ENCODE assay signal across 9 cellular contexts in genomic region chr2:10452334-10452733, GRCh38. TPM values are rescaled to one million over a fixed set of nuclear protein-coding genes. Genes with fewer than 3 reads are reported as not detected.
DNase-seq lines count a peak whose midpoint lies in the region; ATAC-seq lines count a peak whose summit lies in the region.
"Had no signal": no experiment of that assay in that cellular context is flagged by ENCODE, and none has a peak within 500 bp of the region (broad histone marks: within the 10 kb centered on the region; RNA-seq: fewer than 3 reads in every experiment).

No MANE protein-coding gene starts in this region.

- H3K36me3 Mint-ChIP-seq in activated naive CD8-positive, alpha-beta T cell treated with anti-CD3 and anti-CD28 coated beads, Interleukin-2, amount 50 U/mL, for 24 hours (ENCODE audit: low read depth): peaks cover 3% of the 10 kb centered on the region
- no peaks in the 10 kb centered on the region for H3K36me3 Mint-ChIP-seq in stimulated activated memory B cell treated with anti-CD40 and anti-IgM and Interleukin-4, amounts not matched to agents 10 μg/mL and 1 μg/mL and 100 μg/mL, for 72 hours

- ATAC-seq in activated naive CD8-positive, alpha-beta T cell treated with anti-CD3 and anti-CD28 coated beads, Interleukin-2, amount 50 U/mL, for 24 hours: no peak
- ATAC-seq in stimulated activated memory B cell treated with anti-CD40 and anti-IgM and Interleukin-4, amounts not matched to agents 10 μg/mL and 1 μg/mL and 100 μg/mL, for 72 hours: no peak

- intact Hi-C loops in posterior vena cava (cut with DNase I): no loop called here

- no peak overlapping the region for H3K27ac Mint-ChIP-seq in activated naive CD8-positive, alpha-beta T cell treated with anti-CD3 and anti-CD28 coated beads, Interleukin-2, amount 50 U/mL, for 24 hours
- H3K27ac Mint-ChIP-seq in stimulated activated memory B cell treated with anti-CD40 and anti-IgM and Interleukin-4, amounts not matched to agents 10 μg/mL and 1 μg/mL and 100 μg/mL, for 72 hours: no peak overlapping the region
- H3K27ac Mint-ChIP-seq: T-helper 1 cell treated with Interleukin-12 subunit alpha and Interleukin-12 subunit beta and Interleukin-4 antibody, amounts not matched to agents 30 μg/mL and 1 μg/mL, for 36 hours had no signal

- peaks cover 20% of the 10 kb centered on the region for H3K4me1 Mint-ChIP-seq in activated naive CD8-positive, alpha-beta T cell treated with anti-CD3 and anti-CD28 coated beads, Interleukin-2, amount 50 U/mL, for 24 hours
- H3K4me1 Mint-ChIP-seq in stimulated activated memory B cell treated with anti-CD40 and anti-IgM and Interleukin-4, amounts not matched to agents 10 μg/mL and 1 μg/mL and 100 μg/mL, for 72 hours: peaks cover 13% of the 10 kb centered on the region

- H3K9me3 Mint-ChIP-seq in activated naive CD8-positive, alpha-beta T cell treated with anti-CD3 and anti-CD28 coated beads, Interleukin-2, amount 50 U/mL, for 24 hours: no peaks in the 10 kb centered on the region
- no peaks in the 10 kb centered on the region for H3K9me3 Mint-ChIP-seq in stimulated activated memory B cell treated with anti-CD40 and anti-IgM and Interleukin-4, amounts not matched to agents 10 μg/mL and 1 μg/mL and 100 μg/mL, for 72 hours
- H3K9me3 Mint-ChIP-seq: T-helper 1 cell treated with Interleukin-12 subunit alpha and Interleukin-12 subunit beta and Interleukin-4 antibody, amounts not matched to agents 30 μg/mL and 1 μg/mL, for 36 hours had no signal

- H3K4me3 Mint-ChIP-seq in activated naive CD8-positive, alpha-beta T cell treated with anti-CD3 and anti-CD28 coated beads, Interleukin-2, amount 50 U/mL, for 24 hours: no peak overlapping the region
- H3K4me3 Mint-ChIP-seq in stimulated activated memory B cell treated with anti-CD40 and anti-IgM and Interleukin-4, amounts not matched to agents 10 μg/mL and 1 μg/mL and 100 μg/mL, for 72 hours: no peak overlapping the region
- H3K4me3 Mint-ChIP-seq: T-helper 1 cell treated with Interleukin-12 subunit alpha and Interleukin-12 subunit beta and Interleukin-4 antibody, amounts not matched to agents 30 μg/mL and 1 μg/mL, for 36 hours had no signal

- peak; percentile 92 for DNase-seq in EL
- peak; percentile 88 for DNase-seq in NCI-H345 (lab: John Stamatoyannopoulos, UW)
- DNase-seq in dedifferentiated amniotic fluid mesenchymal stem cell (ENCODE audit: extremely low spot score): peak; percentile 47
- peak; percentile 93 for DNase-seq in renal cortical epithelial cell (ENCODE audit: low read depth)
- DNase-seq in activated naive CD8-positive, alpha-beta T cell treated with anti-CD3 and anti-CD28 coated beads, Interleukin-2, amount 50 U/mL, for 24 hours: no peak
- no peak for DNase-seq in posterior vena cava (ENCODE audit: low spot score)
- DNase-seq in activated naive CD4-positive, alpha-beta T cell treated with anti-CD3 and anti-CD28 coated beads, Interleukin-2, amount 50 U/mL, for 16 hours: no peak

- H3K27me3 Mint-ChIP-seq in activated naive CD8-positive, alpha-beta T cell treated with anti-CD3 and anti-CD28 coated beads, Interleukin-2, amount 50 U/mL, for 24 hours: no peaks in the 10 kb centered on the region
- no peaks in the 10 kb centered on the region for H3K27me3 Mint-ChIP-seq in stimulated activated memory B cell treated with anti-CD40 and anti-IgM and Interleukin-4, amounts not matched to agents 10 μg/mL and 1 μg/mL and 100 μg/mL, for 72 hours

RNA-seq across cellular contexts. Expression of gene ODC1, which starts 4.2 kb away (rescaled TPM):
- total RNA-seq in renal cortical epithelial cell (79.7 and 133 TPM in 2 replicates), posterior vena cava (10 to 100 TPM; 51.7 to 67.6 TPM)

Comparison
In these comparisons a context has a peak if more than half of its experiments do, and no peak if none do; other contexts are left out.
1. DNase-seq: peak in EL (single experiment), NCI-H345 (single experiment), dedifferentiated amniotic fluid mesenchymal stem cell (single experiment) and renal cortical epithelial cell (single experiment); none in activated naive CD8-positive, alpha-beta T cell treated with anti-CD3 and anti-CD28 coated beads, Interleukin-2, amount 50 U/mL, for 24 hours (single experiment), posterior vena cava (single experiment) and activated naive CD4-positive, alpha-beta T cell treated with anti-CD3 and anti-CD28 coated beads, Interleukin-2, amount 50 U/mL, for 16 hours (single experiment).